Comparison of ENCODE assay signal across 30 cellular contexts in the genomic region with DNA sequence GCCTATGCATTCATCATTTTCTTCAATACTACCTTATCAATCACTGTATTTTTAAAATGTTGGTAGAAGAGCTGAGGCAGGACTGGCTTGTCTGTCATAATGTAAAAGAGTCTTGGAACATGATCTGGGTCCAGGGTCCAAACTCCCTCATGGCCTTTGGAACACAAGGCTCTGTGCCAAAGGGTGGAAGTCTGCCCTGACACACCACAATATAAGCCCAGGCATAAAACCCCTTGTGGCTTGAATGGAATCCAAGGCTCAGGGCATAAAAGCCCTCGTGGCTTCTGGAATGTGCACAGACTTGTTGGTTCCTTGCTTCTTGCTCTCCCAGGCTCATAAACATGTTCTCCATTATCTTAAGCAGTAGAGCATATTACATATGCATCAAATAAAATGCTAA. TPM values are rescaled to one million over a fixed set of nuclear protein-coding genes. Genes with fewer than 3 reads are reported as not detected.
"Had no signal": no experiment of that assay in that cellular context is flagged by ENCODE, and none has a peak within 500 bp of the region (broad histone marks: within the 10 kb centered on the region; RNA-seq: fewer than 3 reads in every experiment).

No MANE protein-coding gene starts in this region.

- ATAC-seq: activated CD8-positive, alpha-beta memory T cell treated with anti-CD3 and anti-CD28 coated beads, Interleukin-2, amount 10 ng/mL, durations not matched to agents 7 days and 5 days; activated naive CD8-positive, alpha-beta T cell treated with anti-CD3 and anti-CD28 coated beads, Interleukin-2, amount 50 U/mL, for 24 hours; K562; PC-3 had no signal

- H3K4me3 ChIP-seq: K562, SK-N-MC had no signal

- H3K36me3 ChIP-seq: WERI-Rb-1 had no signal

- FAIRE-seq: K562 had no signal

- DNase-seq: activated CD4-positive, alpha-beta memory T cell treated with anti-CD3 and anti-CD28 coated beads, Interleukin-2, amount 10 ng/mL, durations not matched to agents 7 days and 5 days; activated CD4-positive, alpha-beta T cell treated with anti-CD3 and anti-CD28 coated beads for 1 hour; activated CD4-positive, alpha-beta T cell treated with anti-CD3 and anti-CD28 coated beads for 48 hours; activated CD4-positive, CD25-positive, alpha-beta regulatory T cell; activated CD8-positive, alpha-beta memory T cell treated with anti-CD3 and anti-CD28 coated beads for 24 hours; activated CD8-positive, alpha-beta memory T cell treated with anti-CD3 and anti-CD28 coated beads, Interleukin-2, amount 10 ng/mL, durations not matched to agents 7 days and 5 days; activated CD8-positive, alpha-beta memory T cell treated with anti-CD3 and anti-CD28 coated beads, Interleukin-2, amount 50 U/mL, for 48 hours; activated effector memory CD4-positive, alpha-beta T cell treated with Interleukin-2 at 50 U/mL for 16 hours; activated naive CD4-positive, alpha-beta T cell treated with anti-CD3 and anti-CD28 coated beads, Interleukin-2, amount 10 ng/mL, durations not matched to agents 7 days and 5 days; activated naive CD8-positive, alpha-beta T cell treated with anti-CD3 and anti-CD28 coated beads, Interleukin-2, amount 50 U/mL, for 24 hours; activated T-cell treated with anti-CD3 and anti-CD28 coated beads, Interleukin-2, amount 50 U/mL, for 48 hours; anterior cingulate cortex; NCI-H1105; NCI-H1417 treated with DMSO at 0.1 percent for 48 hours; NCI-H187 treated with DMSO at 0.1 percent for 48 hours; NCI-H2081; NCI-H226; NCI-H510A; NCI-H526; NCI-H748 treated with DMSO at 0.1 percent for 48 hours; NK-92 treated with Interleukin-12 subunit alpha and Interleukin-12 subunit beta, amount 100 ng/mL, for 24 hours; PC-3; Right ventricle myocardium superior; T1000; WERI-Rb-1 had no signal

- H3K27ac ChIP-seq: SK-N-MC, WERI-Rb-1 had no signal

RNA-seq across cellular contexts. Expression of a gene that starts 48.0 kb away (rescaled TPM):
- total RNA-seq: activated CD4-positive, alpha-beta memory T cell treated with anti-CD3 and anti-CD28 coated beads, Interleukin-2, amount 10 ng/mL, durations not matched to agents 7 days and 5 days; activated CD8-positive, alpha-beta memory T cell treated with anti-CD3 and anti-CD28 coated beads, Interleukin-2, amount 10 ng/mL, durations not matched to agents 7 days and 5 days; K562; M059J; PC-3; Right ventricle myocardium superior; T-helper 1 cell treated with Interleukin-12 subunit alpha and Interleukin-12 subunit beta and Interleukin-4 antibody, amounts not matched to agents 30 ng/mL and 1 ng/mL, for 36 hours; T-helper 2 cell treated with Interferon-gamma antibody and Interleukin-4, amounts not matched to agents 100 ng/mL and 5 ng/mL, for 36 hours had no signal
- polyA plus RNA-seq: K562 had no signal
